8 cellular contexts compared by ENCODE assay signal in genomic region chr6:168035098-168035660, GRCh38. TPM values are rescaled to one million over a fixed set of nuclear protein-coding genes. Genes with fewer than 3 reads are reported as not detected.
DNase-seq lines count a peak whose midpoint lies in the region; ATAC-seq, FAIRE-seq and TF ChIP-seq lines count a peak whose summit lies in the region.

No MANE protein-coding gene starts in this region.

- H3K79me2 ChIP-seq in ACC112 (ENCODE audit: control insufficient read depth, insufficient read depth, low read length, unreplicated experiment): no peaks in the 10 kb centered on the region

- H3K27me3 ChIP-seq in ACC112 (ENCODE audit: insufficient read depth, low read length) (no peaks in the 10 kb centered on the region), right cardiac atrium (ENCODE audit: control insufficient read depth, insufficient read depth) (no peaks in the 10 kb centered on the region), psoas muscle (ENCODE audit: insufficient read depth in 3 of 3, low read length in 2 of 3) (peaks cover 0 to 37% (median 4%) of the 10 kb centered on the region in 3 donors)

- H3K4me1 ChIP-seq in ACC112 (ENCODE audit: control insufficient read depth, insufficient read depth, low read length, unreplicated experiment): peaks cover 18% of the 10 kb centered on the region
- peaks cover 4% of the 10 kb centered on the region for H3K4me1 ChIP-seq in right cardiac atrium (ENCODE audit: control insufficient read depth, insufficient read depth, low read length)
- H3K4me1 ChIP-seq in psoas muscle: peaks cover 11% of the 10 kb centered on the region

- ATAC-seq in right cardiac atrium: peak; percentile 79 to 82
- ATAC-seq in psoas muscle: peak; percentile 48 to 71 (median 56)
- ATAC-seq in HG02798 (IDR thresholded peaks at IDR 0.05; ENCODE audit: poor library complexity, unreplicated experiment): no peak

- peaks cover 24% of the 10 kb centered on the region for H3K9me3 Mint-ChIP-seq in activated T-helper 2 cell treated with anti-CD3 and anti-CD28 coated beads, Interferon-gamma antibody, Interleukin-2, Interleukin-4, amounts not matched to agents 10 μg/mL and 5 μg/mL and 100 μg/mL, durations not matched to agents 14 hours and 24 hours and 36 hours

- intact Hi-C loops in activated T-helper 2 cell treated with anti-CD3 and anti-CD28 coated beads, Interferon-gamma antibody, Interleukin-2, Interleukin-4, amounts not matched to agents 10 μg/mL and 5 μg/mL and 100 μg/mL, durations not matched to agents 14 hours and 24 hours and 36 hours (cut with micrococcal nuclease): no loop called here
- intact Hi-C loops in right cardiac atrium (cut with DNase I): loop anchor here in 1 of 4 donors (10.0 kb wide), 1 partner anchor 100 kb away; no protein-coding TSS in a partner anchor
- intact Hi-C loops in psoas muscle (cut with DNase I): no loop called here

- H3K4me3 ChIP-seq in ACC112 (ENCODE audit: low read depth, low read length): peak overlapping the region; percentile 73
- peak overlapping the region; percentile 13 for H3K4me3 ChIP-seq in right cardiac atrium (ENCODE audit: low read length)
- H3K4me3 ChIP-seq in psoas muscle: peak overlapping the region; percentile 56

- FAIRE-seq in H54 (lab: Jason Lieb, UNC): no peak

- H3K27me3 Mint-ChIP-seq in activated T-helper 2 cell treated with anti-CD3 and anti-CD28 coated beads, Interferon-gamma antibody, Interleukin-2, Interleukin-4, amounts not matched to agents 10 μg/mL and 5 μg/mL and 100 μg/mL, durations not matched to agents 14 hours and 24 hours and 36 hours (ENCODE audit: low read depth): peaks cover 5% of the 10 kb centered on the region

- H3K4me3 Mint-ChIP-seq in activated T-helper 2 cell treated with anti-CD3 and anti-CD28 coated beads, Interferon-gamma antibody, Interleukin-2, Interleukin-4, amounts not matched to agents 10 μg/mL and 5 μg/mL and 100 μg/mL, durations not matched to agents 14 hours and 24 hours and 36 hours (ENCODE audit: low read depth): peak overlapping the region; percentile 71

- TF ChIP-seq POLR2A in H54 (IDR thresholded peaks at IDR 0.05; ENCODE audit: low read depth, low read length): no peak

- H3K9me3 ChIP-seq in right cardiac atrium (ENCODE audit: control insufficient read depth, low read length) (no peaks in the 10 kb centered on the region), psoas muscle (peaks cover 11% of the 10 kb centered on the region)

- TF ChIP-seq CTCF in psoas muscle (IDR thresholded peaks at IDR 0.05): no peak

- H3K36me3 ChIP-seq in ACC112 (ENCODE audit: insufficient read depth, low read length) (no peaks in the 10 kb centered on the region), psoas muscle (ENCODE audit: insufficient read depth in 1 of 2, low read depth in 1 of 2) (no peaks in the 10 kb centered on the region)

- H3K27ac ChIP-seq in ACC112 (ENCODE audit: low read depth, low read length) (no peak overlapping the region; the same call in 1 of the 2 replicates), right cardiac atrium (ENCODE audit: low read length) (peak overlapping the region; percentile 88), psoas muscle (peak overlapping the region; percentile 69)

- peak; percentile 17 for DNase-seq in H54 (ENCODE audit: insufficient read length, low spot score)
- DNase-seq in activated T-helper 2 cell treated with anti-CD3 and anti-CD28 coated beads, Interferon-gamma antibody, Interleukin-2, Interleukin-4, amounts not matched to agents 10 μg/mL and 5 μg/mL and 100 μg/mL, durations not matched to agents 14 hours and 24 hours and 36 hours (ENCODE audit: low spot score): no peak
- DNase-seq in right cardiac atrium: peak; percentile 64 to 89 (median 83)
- peak; percentile 69 to 83 for DNase-seq in psoas muscle
- DNase-seq in NCI-H446 (lab: John Stamatoyannopoulos, UW): no peak
- no peak for DNase-seq in effector CD8-positive, alpha-beta T cell (lab: John Stamatoyannopoulos, UW)

- peak overlapping the region; percentile 34 for H2AFZ ChIP-seq in ACC112 (ENCODE audit: low read length, unreplicated experiment)

- H3K4me1 Mint-ChIP-seq in activated T-helper 2 cell treated with anti-CD3 and anti-CD28 coated beads, Interferon-gamma antibody, Interleukin-2, Interleukin-4, amounts not matched to agents 10 μg/mL and 5 μg/mL and 100 μg/mL, durations not matched to agents 14 hours and 24 hours and 36 hours (ENCODE audit: low read depth): peaks cover 6% of the 10 kb centered on the region

- H3K36me3 Mint-ChIP-seq in activated T-helper 2 cell treated with anti-CD3 and anti-CD28 coated beads, Interferon-gamma antibody, Interleukin-2, Interleukin-4, amounts not matched to agents 10 μg/mL and 5 μg/mL and 100 μg/mL, durations not matched to agents 14 hours and 24 hours and 36 hours (ENCODE audit: low read depth): peaks cover 5% of the 10 kb centered on the region

- no peak overlapping the region for H3K27ac Mint-ChIP-seq in activated T-helper 2 cell treated with anti-CD3 and anti-CD28 coated beads, Interferon-gamma antibody, Interleukin-2, Interleukin-4, amounts not matched to agents 10 μg/mL and 5 μg/mL and 100 μg/mL, durations not matched to agents 14 hours and 24 hours and 36 hours

- WGBS in right cardiac atrium: 33% methylated on average over 45 of the region's 45 CpGs
- 5 to 23% (median 11%) methylated on average over 34 to 45 of the region's 45 CpGs for WGBS in psoas muscle, 3 donors

RNA-seq across cellular contexts. Expression of gene KIF25, which starts 37.7 kb away (rescaled TPM):
- not detected in 2 replicates for total RNA-seq in activated T-helper 2 cell treated with anti-CD3 and anti-CD28 coated beads, Interferon-gamma antibody, Interleukin-2, Interleukin-4, amounts not matched to agents 10 μg/mL and 5 μg/mL and 100 μg/mL, durations not matched to agents 14 hours and 24 hours and 36 hours
- total RNA-seq in right cardiac atrium: under 1 TPM in 1 of 4 donors, not detected in 3; 0.29 TPM
- 0.25 TPM for polyA plus RNA-seq in right cardiac atrium
- total RNA-seq in psoas muscle: under 1 TPM in 2 of 4 donors, not detected in 2; 0.20 to 0.43 TPM
- under 1 TPM; 0.10 to 0.23 (median 0.14) TPM for polyA plus RNA-seq in psoas muscle

RNA-seq across cellular contexts. Expression of gene FRMD1, which starts 43.8 kb away (rescaled TPM):
- not detected in 2 replicates for total RNA-seq in activated T-helper 2 cell treated with anti-CD3 and anti-CD28 coated beads, Interferon-gamma antibody, Interleukin-2, Interleukin-4, amounts not matched to agents 10 μg/mL and 5 μg/mL and 100 μg/mL, durations not matched to agents 14 hours and 24 hours and 36 hours
- under 1 TPM in 1 of 4 donors, not detected in 3; 0.31 TPM for total RNA-seq in right cardiac atrium
- 0.07 TPM for polyA plus RNA-seq in right cardiac atrium
- 1 to 10 TPM in 1 of 4 donors, under 1 TPM in 3; 0.17 to 2.9 (median 0.29) TPM for total RNA-seq in psoas muscle
- polyA plus RNA-seq in psoas muscle: under 1 TPM; 0.01 to 0.77 (median 0.14) TPM

Comparison
In these comparisons a context has a peak if more than half of its experiments do, and no peak if none do; other contexts are left out.
1. H3K4me3 ChIP-seq: peak in every context shown above with its lines; median percentile 73 in ACC112; 56 in psoas muscle; 13 in right cardiac atrium.
2. DNase-seq: peak in H54 (single experiment), right cardiac atrium (3 of 3) and psoas muscle (2 of 2); none in activated T-helper 2 cell treated with anti-CD3 and anti-CD28 coated beads, Interferon-gamma antibody, Interleukin-2, Interleukin-4, amounts not matched to agents 10 μg/mL and 5 μg/mL and 100 μg/mL, durations not matched to agents 14 hours and 24 hours and 36 hours (single experiment), NCI-H446 (0 of 2) and effector CD8-positive, alpha-beta T cell (single experiment).